12 cellular contexts compared by ENCODE assay signal in the genomic region with DNA sequence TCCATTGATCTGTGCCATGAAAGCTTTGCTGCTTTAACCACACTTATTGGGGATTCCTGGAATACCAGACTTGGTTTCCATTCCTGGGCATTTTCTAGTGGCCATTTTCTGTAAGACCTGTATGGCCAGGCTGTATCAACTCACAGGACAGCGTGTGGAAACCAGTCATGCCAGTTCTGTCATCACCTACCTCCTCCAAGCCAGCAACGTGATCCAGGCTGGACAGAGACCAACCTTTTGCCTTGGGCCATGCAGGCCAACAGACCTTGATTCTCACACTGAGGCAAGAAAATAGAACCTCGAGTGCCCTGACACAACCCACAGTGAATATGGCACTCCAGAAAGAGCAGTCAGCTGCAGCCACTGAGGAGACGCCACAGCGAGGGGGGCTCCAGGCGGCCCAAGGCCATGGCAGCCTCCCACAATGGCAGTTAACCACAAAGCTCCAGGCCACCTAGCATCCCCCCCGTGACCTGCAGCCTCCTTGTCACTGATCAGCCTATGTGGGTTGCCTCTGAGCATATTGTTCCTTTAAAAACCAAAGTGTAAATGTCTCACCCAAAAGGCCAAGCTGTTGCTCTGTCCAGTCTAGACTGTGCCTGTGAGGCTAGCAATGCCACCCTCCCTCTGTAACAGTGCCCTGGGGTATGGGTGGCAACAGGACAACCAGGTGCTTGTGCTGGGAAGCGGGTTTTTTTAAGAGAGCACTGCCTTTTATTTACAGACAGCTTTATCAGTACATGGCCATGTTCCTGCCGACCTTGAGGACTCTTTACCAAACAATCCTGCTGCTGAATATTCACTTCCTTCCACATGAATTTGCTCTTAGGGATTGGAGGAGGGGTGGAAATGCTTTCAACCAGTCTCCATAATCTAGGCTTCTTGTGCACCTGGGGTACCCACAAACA.
DNase-seq lines count a peak whose midpoint lies in the region; ATAC-seq, FAIRE-seq and TF ChIP-seq lines count a peak whose summit lies in the region.
"Had no signal": no experiment of that assay in that cellular context is flagged by ENCODE, and none has a peak within 500 bp of the region (broad histone marks: within the 10 kb centered on the region; RNA-seq: fewer than 3 reads in every experiment).

No MANE protein-coding gene starts in this region.

- no peak for FAIRE-seq in A549 (lab: Jason Lieb, UNC)
- FAIRE-seq: G401.6 had no signal

- no TSS peak for BruUV-seq in MCF 10A (replicated peaks; lab: Mats Ljungman, UMichigan)

- CTCF ChIA-PET in A549 (lab: Yijun Ruan, JAX) (interaction anchor here (0.7 to 2.5 kb wide), 4 partner anchors 11 to 55 kb away, joined by 3 to 10 read pairs (median 3); no protein-coding TSS in a partner anchor), MCF 10A (lab: Yijun Ruan, JAX) (interaction anchor here (0.6 to 2.2 kb wide), 5 partner anchors 30 to 205 kb away, joined by 3 to 9 read pairs (median 4); no protein-coding TSS in a partner anchor)

- TF ChIP-seq RAD21 in A549 (conservative IDR thresholded peaks at IDR 0.05 in 1 of 2, IDR thresholded peaks at IDR 0.05 in 1 of 2): no peak

- H3K9me3 ChIP-seq in A549: no peaks in the 10 kb centered on the region

- no peak for TF ChIP-seq EP300 in A549 (IDR thresholded peaks at IDR 0.05)

- H3K4me3 Mint-ChIP-seq in MCF 10A (ENCODE audit: unreplicated experiment): no peak overlapping the region
- H3K4me3 Mint-ChIP-seq: dendritic cell treated with granulocyte-macrophage colony-stimulating factor and Interleukin-4, amounts not matched to agents 40 ng/mL and 50 ng/mL, for 4 days; neural crest cell had no signal

- peaks cover 5% of the 10 kb centered on the region for H3K36me3 Mint-ChIP-seq in MCF 10A (ENCODE audit: insufficient read depth, unreplicated experiment)

- H3K27me3 Mint-ChIP-seq in MCF 10A (ENCODE audit: insufficient read depth, unreplicated experiment): no peaks in the 10 kb centered on the region

- H3K27ac Mint-ChIP-seq in MCF 10A (ENCODE audit: low read depth, unreplicated experiment): peak overlapping the region; percentile 82

- peak overlapping the region; percentile 91 to 92 for H3K27ac ChIP-seq in A549
- no peak overlapping the region for H3K27ac ChIP-seq in caudate nucleus (ENCODE audit: low read depth, low read length)

- peaks cover 70% of the 10 kb centered on the region for H3K4me1 ChIP-seq in A549

- H3K4me3 ChIP-seq in A549: no peak overlapping the region
- no peak overlapping the region for H3K4me3 ChIP-seq in Jurkat, Clone E6-1 (ENCODE audit: low read length)

- H3K4me2 ChIP-seq in A549: peak overlapping the region; percentile 74

- DNase-seq in A549 (ENCODE audit: low read depth in 1 of 2, low spot score in 1 of 2) (no peak), MCF 10A (ENCODE audit: unreplicated experiment) (peak; percentile 64), mucosa of gallbladder (ENCODE audit: low spot score) (peak; percentile 67), caudate nucleus (lab: John Stamatoyannopoulos, UW) (no peak)
- DNase-seq in Jurkat, Clone E6-1 (ENCODE audit: low read depth, low spot score): peak; percentile 47
- DNase-seq: RPMI8226 had no signal

- intact Hi-C loops in MCF 10A (cut with micrococcal nuclease): no loop called here

- no peak for TF ChIP-seq POLR2A in A549 (IDR thresholded peaks at IDR 0.05; ENCODE audit: low read length)

- H3K4me1 Mint-ChIP-seq in MCF 10A (ENCODE audit: insufficient read depth, unreplicated experiment): peaks cover 64% of the 10 kb centered on the region

- TF ChIP-seq CTCF in A549 (IDR thresholded peaks at IDR 0.05) (no peak), MCF 10A (IDR thresholded peaks at IDR 0.05; ENCODE audit: unreplicated experiment) (no peak)

- 78% methylated on average over 9 of the region's 9 CpGs for WGBS in A549 (ENCODE audit: missing lambda C conversion rate)

- no peaks in the 10 kb centered on the region for H3K9me3 Mint-ChIP-seq in MCF 10A (ENCODE audit: unreplicated experiment)
- H3K9me3 Mint-ChIP-seq: dendritic cell treated with granulocyte-macrophage colony-stimulating factor and Interleukin-4, amounts not matched to agents 40 ng/mL and 50 ng/mL, for 4 days had no signal

- POLR2A ChIA-PET in A549 (lab: Yijun Ruan, JAX) (no interaction called here), MCF 10A (lab: Yijun Ruan, JAX) (interaction anchor here (1.1 to 5.7 kb wide), 13 partner anchors 10 to 172 kb away, joined by 3 to 108 read pairs (median 51); a partner anchor contains a TSS)

- ATAC-seq in A549 (peak in 1 of 2 experiments; percentile 11; a peak in 3 of 6 replicates), GM21737 (IDR thresholded peaks at IDR 0.05; ENCODE audit: unreplicated experiment) (no peak), HG03571 (IDR thresholded peaks at IDR 0.05; ENCODE audit: unreplicated experiment) (no peak), HG03432 (IDR thresholded peaks at IDR 0.05; ENCODE audit: unreplicated experiment) (no peak)

TF ChIP-seq in A549, 52 proteins besides CTCF, POLR2A, EP300 and RAD21:
- TF ChIP-seq ESRRA (IDR thresholded peaks at IDR 0.05; ENCODE audit: borderline replicate concordance, low read length) (no peak), NFE2L2 (conservative IDR thresholded peaks at IDR 0.05; ENCODE audit: low read length) (no peak), RCOR1 (IDR thresholded peaks at IDR 0.05; ENCODE audit: low read depth, low read length) (no peak), CEBPB (IDR thresholded peaks at IDR 0.05) (no peak), CBX2 (IDR thresholded peaks at IDR 0.05; ENCODE audit: borderline replicate concordance, low read depth) (no peak), FOXS1 (CRISPR knock-in tag; IDR thresholded peaks at IDR 0.05) (no peak), HOXA7 (CRISPR knock-in tag; IDR thresholded peaks at IDR 0.05) (no peak), GATA3 (IDR thresholded peaks at IDR 0.05; ENCODE audit: borderline replicate concordance) (no peak), NR3C1 (IDR thresholded peaks at IDR 0.05) (no peak)
- TF ChIP-seq, protein P1, sequence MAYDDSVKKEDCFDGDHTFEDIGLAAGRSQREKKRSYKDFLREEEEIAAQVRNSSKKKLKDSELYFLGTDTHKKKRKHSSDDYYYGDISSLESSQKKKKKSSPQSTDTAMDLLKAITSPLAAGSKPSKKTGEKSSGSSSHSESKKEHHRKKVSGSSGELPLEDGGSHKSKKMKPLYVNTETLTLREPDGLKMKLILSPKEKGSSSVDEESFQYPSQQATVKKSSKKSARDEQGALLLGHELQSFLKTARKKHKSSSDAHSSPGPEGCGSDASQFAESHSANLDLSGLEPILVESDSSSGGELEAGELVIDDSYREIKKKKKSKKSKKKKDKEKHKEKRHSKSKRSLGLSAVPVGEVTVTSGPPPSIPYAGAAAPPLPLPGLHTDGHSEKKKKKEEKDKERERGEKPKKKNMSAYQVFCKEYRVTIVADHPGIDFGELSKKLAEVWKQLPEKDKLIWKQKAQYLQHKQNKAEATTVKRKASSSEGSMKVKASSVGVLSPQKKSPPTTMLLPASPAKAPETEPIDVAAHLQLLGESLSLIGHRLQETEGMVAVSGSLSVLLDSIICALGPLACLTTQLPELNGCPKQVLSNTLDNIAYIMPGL (CRISPR knock-in tag; IDR thresholded peaks at IDR 0.05; ENCODE audit: borderline replicate concordance): no peak
TF ChIP-seq in A549: peak in this region for 0.

Comparison
In these comparisons a context has a peak if more than half of its experiments do, and no peak if none do; other contexts are left out.
1. DNase-seq: peak in Jurkat, Clone E6-1 (single experiment), MCF 10A (single experiment) and mucosa of gallbladder (single experiment); none in A549 (0 of 2) and caudate nucleus (0 of 61).